1 cellular context compared by ENCODE assay signal in the genomic region with DNA sequence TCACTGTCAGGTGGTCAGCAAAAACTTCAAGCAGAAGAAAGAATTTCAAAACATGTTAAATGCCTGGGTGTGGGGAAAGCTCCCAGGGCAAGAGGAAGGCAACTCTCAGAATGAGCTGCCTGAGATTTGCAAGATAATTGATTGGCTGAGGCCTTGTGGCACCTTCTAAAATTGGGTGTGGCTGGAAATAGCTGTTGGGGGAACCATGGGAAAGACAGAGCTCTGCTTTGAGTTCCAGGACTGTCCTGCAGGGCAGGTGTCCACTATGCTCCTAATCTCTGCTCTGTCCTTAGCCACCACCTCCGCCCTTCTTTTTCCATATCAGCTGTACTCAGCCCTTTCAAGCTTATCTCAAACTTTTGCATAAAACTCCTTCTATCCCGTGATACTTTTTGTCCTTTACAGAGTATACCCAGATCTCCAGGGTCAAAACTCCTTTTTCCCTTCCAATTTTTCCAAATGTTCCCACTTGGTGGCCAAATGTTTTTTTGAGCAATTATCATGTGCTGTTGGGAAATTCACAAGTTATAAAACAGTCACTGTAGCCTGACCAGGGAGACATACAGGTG.
TF ChIP-seq lines count a peak whose summit lies in the region.

No MANE protein-coding gene starts in this region.

TF ChIP-seq in HepG2, 621 proteins besides CTCF, POLR2A, EP300 and RAD21 (continued from another document):
- TF ChIP-seq, protein P1, sequence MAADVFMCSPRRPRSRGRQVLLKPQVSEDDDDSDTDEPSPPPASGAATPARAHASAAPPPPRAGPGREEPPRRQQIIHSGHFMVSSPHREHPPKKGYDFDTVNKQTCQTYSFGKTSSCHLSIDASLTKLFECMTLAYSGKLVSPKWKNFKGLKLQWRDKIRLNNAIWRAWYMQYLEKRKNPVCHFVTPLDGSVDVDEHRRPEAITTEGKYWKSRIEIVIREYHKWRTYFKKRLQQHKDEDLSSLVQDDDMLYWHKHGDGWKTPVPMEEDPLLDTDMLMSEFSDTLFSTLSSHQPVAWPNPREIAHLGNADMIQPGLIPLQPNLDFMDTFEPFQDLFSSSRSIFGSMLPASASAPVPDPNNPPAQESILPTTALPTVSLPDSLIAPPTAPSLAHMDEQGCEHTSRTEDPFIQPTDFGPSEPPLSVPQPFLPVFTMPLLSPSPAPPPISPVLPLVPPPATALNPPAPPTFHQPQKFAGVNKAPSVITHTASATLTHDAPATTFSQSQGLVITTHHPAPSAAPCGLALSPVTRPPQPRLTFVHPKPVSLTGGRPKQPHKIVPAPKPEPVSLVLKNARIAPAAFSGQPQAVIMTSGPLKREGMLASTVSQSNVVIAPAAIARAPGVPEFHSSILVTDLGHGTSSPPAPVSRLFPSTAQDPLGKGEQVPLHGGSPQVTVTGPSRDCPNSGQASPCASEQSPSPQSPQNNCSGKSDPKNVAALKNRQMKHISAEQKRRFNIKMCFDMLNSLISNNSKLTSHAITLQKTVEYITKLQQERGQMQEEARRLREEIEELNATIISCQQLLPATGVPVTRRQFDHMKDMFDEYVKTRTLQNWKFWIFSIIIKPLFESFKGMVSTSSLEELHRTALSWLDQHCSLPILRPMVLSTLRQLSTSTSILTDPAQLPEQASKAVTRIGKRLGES (CRISPR knock-in tag; IDR thresholded peaks at IDR 0.05; ENCODE audit: borderline replicate concordance): no peak
- TF ChIP-seq ZNF333 (CRISPR knock-in tag; IDR thresholded peaks at IDR 0.05; ENCODE audit: borderline replicate concordance) (no peak), TOE1 (CRISPR knock-in tag; IDR thresholded peaks at IDR 0.05) (no peak), ZFP82 (CRISPR knock-in tag; IDR thresholded peaks at IDR 0.05; ENCODE audit: borderline replicate concordance) (no peak)
